13 cellular contexts compared by ENCODE assay signal in the genomic region with DNA sequence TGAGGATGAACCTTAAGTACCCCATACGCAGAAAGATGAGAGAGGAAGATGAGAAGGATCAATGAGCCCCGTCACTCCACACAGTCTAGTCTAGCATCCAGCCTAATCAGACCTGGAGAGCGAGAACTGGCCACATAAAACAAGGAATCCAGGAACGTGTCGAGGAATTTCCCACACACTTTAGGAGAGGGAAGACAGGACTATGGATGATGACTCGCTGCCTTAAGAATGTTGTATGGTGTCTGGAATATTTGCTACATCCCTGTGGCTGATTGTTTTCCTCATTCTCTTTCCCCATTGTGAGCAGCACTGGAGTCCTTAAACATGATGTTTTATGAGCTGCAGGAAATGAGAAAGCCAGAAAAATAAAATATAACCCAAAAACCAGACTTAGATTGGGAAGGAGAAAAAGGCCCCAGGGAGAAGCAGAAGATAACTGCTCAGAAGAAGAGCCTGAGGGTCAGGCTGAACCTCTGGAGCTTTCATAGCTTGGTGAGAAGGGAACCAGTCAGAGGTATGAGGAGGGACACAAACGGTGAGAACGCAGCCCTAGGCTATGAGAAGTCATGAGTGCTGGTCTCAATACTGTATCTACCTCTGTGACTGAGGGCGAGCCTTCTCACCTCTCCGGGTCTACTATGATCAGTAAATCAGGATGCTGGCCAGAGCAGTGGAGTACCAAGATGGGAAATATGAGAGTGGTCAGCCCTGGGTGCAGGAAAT.
DNase-seq lines count a peak whose midpoint lies in the region; ATAC-seq, FAIRE-seq and TF ChIP-seq lines count a peak whose summit lies in the region.
"Had no signal": no experiment of that assay in that cellular context is flagged by ENCODE, and none has a peak within 500 bp of the region (broad histone marks: within the 10 kb centered on the region; RNA-seq: fewer than 3 reads in every experiment).

No MANE protein-coding gene starts in this region.

- H3K9me3 ChIP-seq in skeletal muscle satellite cell (replicated peaks; ENCODE audit: low read length) = no peaks in the 10 kb centered on the region
- H3K9me3 ChIP-seq: lower lobe of right lung had no signal

- peak; percentile 12 for DNase-seq in H54 (ENCODE audit: insufficient read length, low spot score)
- DNase-seq in fibroblast of the aortic adventitia (ENCODE audit: low read depth) = peak; percentile 84
- DNase-seq in immature natural killer cell = no peak
- no peak for DNase-seq in hippocampal formation (lab: John Stamatoyannopoulos, UW)
- no peak for DNase-seq in NCI-H146 (lab: John Stamatoyannopoulos, UW)
- DNase-seq: activated CD4-positive, alpha-beta T cell treated with anti-CD3 and anti-CD28 coated beads for 4 hours; lower lobe of right lung; stimulated activated CD4-positive, alpha-beta T cell treated with anti-CD3 and anti-CD28 coated beads, Interleukin-4, amount 100 ng/mL, for 24 hours had no signal

- H3K9me3 Mint-ChIP-seq in immature natural killer cell = peaks cover 0 to 5% (median 0%) of the 10 kb centered on the region in 6 donors
- H3K9me3 Mint-ChIP-seq: activated T-helper 17 cell treated with anti-CD3 and anti-CD28 coated beads, Interleukin-2, amount 50 U/mL, for 72 hours had no signal

- no peak overlapping the region for H3K4me3 ChIP-seq in fibroblast of the aortic adventitia (ENCODE audit: low read depth, low read length)
- H3K4me3 ChIP-seq in skeletal muscle satellite cell (ENCODE audit: low read length) = no peak overlapping the region
- H3K4me3 ChIP-seq: lower lobe of right lung had no signal

- FAIRE-seq in H54 (lab: Jason Lieb, UNC) = no peak
- FAIRE-seq: frontal cortex, GM18507 had no signal

- H3K36me3 ChIP-seq in skeletal muscle satellite cell (ENCODE audit: insufficient read depth, low read length) = no peaks in the 10 kb centered on the region
- H3K36me3 ChIP-seq: lower lobe of right lung had no signal

- TF ChIP-seq POLR2A in H54 (IDR thresholded peaks at IDR 0.05; ENCODE audit: low read depth, low read length) = no peak

- TF ChIP-seq CTCF in fibroblast of the aortic adventitia (IDR thresholded peaks at IDR 0.05; ENCODE audit: insufficient read depth, low read length) = no peak

- H3K36me3 Mint-ChIP-seq in immature natural killer cell = no peaks in the 10 kb centered on the region

- H3K4me1 Mint-ChIP-seq in immature natural killer cell = peaks cover 0 to 3% of the 10 kb centered on the region in 2 donors
- H3K4me1 Mint-ChIP-seq: activated T-helper 17 cell treated with anti-CD3 and anti-CD28 coated beads, Interleukin-2, amount 50 U/mL, for 72 hours had no signal

- H3K4me3 Mint-ChIP-seq in immature natural killer cell = no peak overlapping the region
- H3K4me3 Mint-ChIP-seq: activated T-helper 17 cell treated with anti-CD3 and anti-CD28 coated beads, Interleukin-2, amount 50 U/mL, for 72 hours had no signal

- H3K27me3 Mint-ChIP-seq in immature natural killer cell (ENCODE audit: low read depth in 3 of 3) = peaks cover 2 to 3% (median 3%) of the 10 kb centered on the region in 3 donors

- H3K4me2 ChIP-seq in skeletal muscle satellite cell (ENCODE audit: low read length) = no peak overlapping the region

- peak overlapping the region; percentile 26 for H3K9ac ChIP-seq in skeletal muscle satellite cell (ENCODE audit: low read depth, low read length)

- peaks cover 15% of the 10 kb centered on the region for H3K4me1 ChIP-seq in skeletal muscle satellite cell (ENCODE audit: control insufficient read depth, insufficient read depth, low read length)

- H3K27me3 ChIP-seq in skeletal muscle satellite cell (ENCODE audit: control insufficient read depth, insufficient read depth, low read length) = peaks cover 10% of the 10 kb centered on the region

- peak; percentile 90 for ATAC-seq in SK-N-SH treated with all-trans-retinoic acid at 6 μM for 48 hours
- ATAC-seq: activated T-helper 17 cell treated with anti-CD3 and anti-CD28 coated beads, Interleukin-2, amount 50 U/mL, for 72 hours; lower lobe of right lung had no signal

- H3K27ac Mint-ChIP-seq in immature natural killer cell = no peak overlapping the region
- H3K27ac Mint-ChIP-seq: activated T-helper 17 cell treated with anti-CD3 and anti-CD28 coated beads, Interleukin-2, amount 50 U/mL, for 72 hours had no signal

TF ChIP-seq in SK-N-SH treated with all-trans-retinoic acid at 6 μM for 48 hours, 23 proteins besides CTCF, POLR2A, EP300 and RAD21 (continues in another document):
- TF ChIP-seq, protein P1, sequence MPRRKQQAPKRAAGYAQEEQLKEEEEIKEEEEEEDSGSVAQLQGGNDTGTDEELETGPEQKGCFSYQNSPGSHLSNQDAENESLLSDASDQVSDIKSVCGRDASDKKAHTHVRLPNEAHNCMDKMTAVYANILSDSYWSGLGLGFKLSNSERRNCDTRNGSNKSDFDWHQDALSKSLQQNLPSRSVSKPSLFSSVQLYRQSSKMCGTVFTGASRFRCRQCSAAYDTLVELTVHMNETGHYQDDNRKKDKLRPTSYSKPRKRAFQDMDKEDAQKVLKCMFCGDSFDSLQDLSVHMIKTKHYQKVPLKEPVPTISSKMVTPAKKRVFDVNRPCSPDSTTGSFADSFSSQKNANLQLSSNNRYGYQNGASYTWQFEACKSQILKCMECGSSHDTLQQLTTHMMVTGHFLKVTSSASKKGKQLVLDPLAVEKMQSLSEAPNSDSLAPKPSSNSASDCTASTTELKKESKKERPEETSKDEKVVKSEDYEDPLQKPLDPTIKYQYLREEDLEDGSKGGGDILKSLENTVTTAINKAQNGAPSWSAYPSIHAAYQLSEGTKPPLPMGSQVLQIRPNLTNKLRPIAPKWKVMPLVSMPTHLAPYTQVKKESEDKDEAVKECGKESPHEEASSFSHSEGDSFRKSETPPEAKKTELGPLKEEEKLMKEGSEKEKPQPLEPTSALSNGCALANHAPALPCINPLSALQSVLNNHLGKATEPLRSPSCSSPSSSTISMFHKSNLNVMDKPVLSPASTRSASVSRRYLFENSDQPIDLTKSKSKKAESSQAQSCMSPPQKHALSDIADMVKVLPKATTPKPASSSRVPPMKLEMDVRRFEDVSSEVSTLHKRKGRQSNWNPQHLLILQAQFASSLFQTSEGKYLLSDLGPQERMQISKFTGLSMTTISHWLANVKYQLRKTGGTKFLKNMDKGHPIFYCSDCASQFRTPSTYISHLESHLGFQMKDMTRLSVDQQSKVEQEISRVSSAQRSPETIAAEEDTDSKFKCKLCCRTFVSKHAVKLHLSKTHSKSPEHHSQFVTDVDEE (CRISPR knock-in tag; IDR thresholded peaks at IDR 0.05) = no peak
- TF ChIP-seq, protein P2, sequence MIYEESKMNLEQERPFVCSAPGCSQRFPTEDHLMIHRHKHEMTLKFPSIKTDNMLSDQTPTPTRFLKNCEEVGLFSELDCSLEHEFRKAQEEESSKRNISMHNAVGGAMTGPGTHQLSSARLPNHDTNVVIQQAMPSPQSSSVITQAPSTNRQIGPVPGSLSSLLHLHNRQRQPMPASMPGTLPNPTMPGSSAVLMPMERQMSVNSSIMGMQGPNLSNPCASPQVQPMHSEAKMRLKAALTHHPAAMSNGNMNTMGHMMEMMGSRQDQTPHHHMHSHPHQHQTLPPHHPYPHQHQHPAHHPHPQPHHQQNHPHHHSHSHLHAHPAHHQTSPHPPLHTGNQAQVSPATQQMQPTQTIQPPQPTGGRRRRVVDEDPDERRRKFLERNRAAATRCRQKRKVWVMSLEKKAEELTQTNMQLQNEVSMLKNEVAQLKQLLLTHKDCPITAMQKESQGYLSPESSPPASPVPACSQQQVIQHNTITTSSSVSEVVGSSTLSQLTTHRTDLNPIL (CRISPR knock-in tag; IDR thresholded peaks at IDR 0.05; ENCODE audit: low read depth) = no peak
- no peak for TF ChIP-seq ZC3H10 (CRISPR knock-in tag; IDR thresholded peaks at IDR 0.05)
- TF ChIP-seq OSR1 (CRISPR knock-in tag; IDR thresholded peaks at IDR 0.05) = no peak
- TF ChIP-seq ESRRG (CRISPR knock-in tag; IDR thresholded peaks at IDR 0.05) = no peak
- no peak for TF ChIP-seq TCF4 (CRISPR knock-in tag; IDR thresholded peaks at IDR 0.05; ENCODE audit: borderline replicate concordance)
- TF ChIP-seq PPARA (CRISPR knock-in tag; IDR thresholded peaks at IDR 0.05; ENCODE audit: borderline replicate concordance) = no peak
- TF ChIP-seq ZFP3 (CRISPR knock-in tag; IDR thresholded peaks at IDR 0.05) = no peak
- TF ChIP-seq RARB (CRISPR knock-in tag; IDR thresholded peaks at IDR 0.05) = no peak
- TF ChIP-seq ZNF565 (CRISPR knock-in tag; conservative IDR thresholded peaks at IDR 0.05; ENCODE audit: low read depth) = no peak
- TF ChIP-seq ZNF8 (CRISPR knock-in tag; IDR thresholded peaks at IDR 0.05) = no peak
- TF ChIP-seq, protein P3, sequence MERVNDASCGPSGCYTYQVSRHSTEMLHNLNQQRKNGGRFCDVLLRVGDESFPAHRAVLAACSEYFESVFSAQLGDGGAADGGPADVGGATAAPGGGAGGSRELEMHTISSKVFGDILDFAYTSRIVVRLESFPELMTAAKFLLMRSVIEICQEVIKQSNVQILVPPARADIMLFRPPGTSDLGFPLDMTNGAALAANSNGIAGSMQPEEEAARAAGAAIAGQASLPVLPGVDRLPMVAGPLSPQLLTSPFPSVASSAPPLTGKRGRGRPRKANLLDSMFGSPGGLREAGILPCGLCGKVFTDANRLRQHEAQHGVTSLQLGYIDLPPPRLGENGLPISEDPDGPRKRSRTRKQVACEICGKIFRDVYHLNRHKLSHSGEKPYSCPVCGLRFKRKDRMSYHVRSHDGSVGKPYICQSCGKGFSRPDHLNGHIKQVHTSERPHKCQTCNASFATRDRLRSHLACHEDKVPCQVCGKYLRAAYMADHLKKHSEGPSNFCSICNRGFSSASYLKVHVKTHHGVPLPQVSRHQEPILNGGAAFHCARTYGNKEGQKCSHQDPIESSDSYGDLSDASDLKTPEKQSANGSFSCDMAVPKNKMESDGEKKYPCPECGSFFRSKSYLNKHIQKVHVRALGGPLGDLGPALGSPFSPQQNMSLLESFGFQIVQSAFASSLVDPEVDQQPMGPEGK (CRISPR knock-in tag; IDR thresholded peaks at IDR 0.05; ENCODE audit: borderline replicate concordance) = no peak
- TF ChIP-seq TOX (CRISPR knock-in tag; IDR thresholded peaks at IDR 0.05; ENCODE audit: borderline replicate concordance) = no peak
- TF ChIP-seq, protein P4, sequence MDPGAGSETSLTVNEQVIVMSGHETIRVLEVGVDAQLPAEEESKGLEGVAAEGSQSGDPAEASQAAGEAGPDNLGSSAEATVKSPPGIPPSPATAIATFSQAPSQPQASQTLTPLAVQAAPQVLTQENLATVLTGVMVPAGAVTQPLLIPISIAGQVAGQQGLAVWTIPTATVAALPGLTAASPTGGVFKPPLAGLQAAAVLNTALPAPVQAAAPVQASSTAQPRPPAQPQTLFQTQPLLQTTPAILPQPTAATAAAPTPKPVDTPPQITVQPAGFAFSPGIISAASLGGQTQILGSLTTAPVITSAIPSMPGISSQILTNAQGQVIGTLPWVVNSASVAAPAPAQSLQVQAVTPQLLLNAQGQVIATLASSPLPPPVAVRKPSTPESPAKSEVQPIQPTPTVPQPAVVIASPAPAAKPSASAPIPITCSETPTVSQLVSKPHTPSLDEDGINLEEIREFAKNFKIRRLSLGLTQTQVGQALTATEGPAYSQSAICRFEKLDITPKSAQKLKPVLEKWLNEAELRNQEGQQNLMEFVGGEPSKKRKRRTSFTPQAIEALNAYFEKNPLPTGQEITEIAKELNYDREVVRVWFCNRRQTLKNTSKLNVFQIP (CRISPR knock-in tag; IDR thresholded peaks at IDR 0.05; ENCODE audit: borderline replicate concordance, low read depth) = no peak

Comparison
In these comparisons a context has a peak if more than half of its experiments do, and no peak if none do; other contexts are left out.
1. DNase-seq: peak in H54 (single experiment) and fibroblast of the aortic adventitia (single experiment); none in immature natural killer cell (0 of 3), hippocampal formation (0 of 2) and NCI-H146 (single experiment).